32 cellular contexts compared by ENCODE assay signal in genomic region chr6:34534146-34534545, GRCh38. TPM values are rescaled to one million over a fixed set of nuclear protein-coding genes. Genes with fewer than 3 reads are reported as not detected.
"Had no signal": no experiment of that assay in that cellular context is flagged by ENCODE, and none has a peak within 500 bp of the region (broad histone marks: within the 10 kb centered on the region; RNA-seq: fewer than 3 reads in every experiment).

No MANE protein-coding gene starts in this region.

- H3K27me3 Mint-ChIP-seq: activated B cell treated with CpG ODN at 0.5 μM for 24 hours; activated CD8-positive, alpha-beta T cell treated with anti-CD3 and anti-CD28 coated beads for 36 hours; activated naive CD8-positive, alpha-beta T cell; activated T-helper 17 cell treated with anti-CD3 and anti-CD28 coated beads, Interleukin-2, amount 50 U/mL, for 72 hours; central memory CD8-positive, alpha-beta T cell had no signal

- H3K27ac Mint-ChIP-seq: activated B cell treated with CpG ODN at 0.5 μM for 24 hours; activated CD8-positive, alpha-beta T cell treated with anti-CD3 and anti-CD28 coated beads for 36 hours; activated naive CD8-positive, alpha-beta T cell; activated T-helper 17 cell treated with anti-CD3 and anti-CD28 coated beads, Interleukin-2, amount 50 U/mL, for 72 hours had no signal

- H3K36me3 Mint-ChIP-seq: activated naive CD8-positive, alpha-beta T cell had no signal

- FAIRE-seq: astrocyte, bronchial epithelial cell, frontal cortex had no signal

- H3K4me3 Mint-ChIP-seq: activated B cell treated with CpG ODN at 0.5 μM for 24 hours; activated CD8-positive, alpha-beta T cell treated with anti-CD3 and anti-CD28 coated beads for 36 hours; activated naive CD8-positive, alpha-beta T cell; activated T-cell treated with anti-CD3 and anti-CD28 coated beads, Interleukin-2, amount 50 U/mL, for 4 hours; activated T-helper 17 cell treated with anti-CD3 and anti-CD28 coated beads, Interleukin-2, amount 50 U/mL, for 72 hours; central memory CD8-positive, alpha-beta T cell; dendritic cell treated with granulocyte-macrophage colony-stimulating factor and Interleukin-4, amounts not matched to agents 40 ng/mL and 50 ng/mL, for 4 days; endodermal cell had no signal

- H3K27ac ChIP-seq: brain microvascular endothelial cell, coronary artery, WERI-Rb-1 had no signal

- H3K4me3 ChIP-seq: coronary artery, dorsolateral prefrontal cortex had no signal

- H3K4me1 Mint-ChIP-seq: activated B cell treated with CpG ODN at 0.5 μM for 24 hours; activated T-helper 17 cell treated with anti-CD3 and anti-CD28 coated beads, Interleukin-2, amount 50 U/mL, for 72 hours; central memory CD8-positive, alpha-beta T cell; endodermal cell had no signal

- H3K9me3 Mint-ChIP-seq: activated B cell treated with CpG ODN at 0.5 μM for 24 hours; activated CD8-positive, alpha-beta T cell treated with anti-CD3 and anti-CD28 coated beads for 36 hours; activated T-cell treated with anti-CD3 and anti-CD28 coated beads, Interleukin-2, amount 50 U/mL, for 4 hours; activated T-helper 17 cell treated with anti-CD3 and anti-CD28 coated beads, Interleukin-2, amount 50 U/mL, for 72 hours; central memory CD8-positive, alpha-beta T cell; dendritic cell treated with granulocyte-macrophage colony-stimulating factor and Interleukin-4, amounts not matched to agents 40 ng/mL and 50 ng/mL, for 4 days; endodermal cell had no signal

- ATAC-seq: activated CD4-positive, CD25-positive, alpha-beta regulatory T cell treated with anti-CD3 and anti-CD28 coated beads, Interleukin-2, amount 50 U/mL, for 24 hours; activated CD8-positive, alpha-beta T cell treated with anti-CD3 and anti-CD28 coated beads for 36 hours; activated T-cell treated with anti-CD3 and anti-CD28 coated beads, Interleukin-2, amount 50 U/mL, for 4 hours; activated T-helper 17 cell treated with anti-CD3 and anti-CD28 coated beads, Interleukin-2, amount 50 U/mL, for 72 hours; esophagus mucosa had no signal

- DNase-seq: activated B cell treated with CpG ODN at 0.5 μM for 24 hours; activated CD4-positive, alpha-beta T cell treated with anti-CD3 and anti-CD28 coated beads for 48 hours; activated CD4-positive, alpha-beta T cell treated with anti-CD3 and anti-CD28 coated beads, Interleukin-2, amount 50 U/mL, for 1 hour; activated CD4-positive, alpha-beta T cell treated with anti-CD3 and anti-CD28 coated beads, Interleukin-2, amount 50 U/mL, for 48 hours; activated CD8-positive, alpha-beta memory T cell treated with anti-CD3 and anti-CD28 coated beads for 24 hours; activated CD8-positive, alpha-beta T cell treated with anti-CD3 and anti-CD28 coated beads for 36 hours; activated effector memory CD4-positive, alpha-beta T cell treated with Interleukin-2 at 50 U/mL for 16 hours; activated gamma-delta T cell treated with Interleukin-2 at 50 U/mL for 16 hours; activated naive CD4-positive, alpha-beta T cell treated with anti-CD3 and anti-CD28 coated beads, Interleukin-2, amount 50 U/mL, for 16 hours; activated naive CD4-positive, alpha-beta T cell treated with Interleukin-2 at 50 U/mL for 16 hours; activated T-cell treated with anti-CD3 and anti-CD28 coated beads, Interleukin-2, amount 50 U/mL, for 4 hours; amniotic stem cell; anterior cingulate cortex; brain microvascular endothelial cell; dorsolateral prefrontal cortex; effector memory CD4-positive, alpha-beta T cell; endodermal cell; foreskin fibroblast; T-helper 2 cell; WERI-Rb-1 had no signal

- H3K27me3 ChIP-seq: brain microvascular endothelial cell, dorsolateral prefrontal cortex had no signal

- H3K36me3 ChIP-seq: brain microvascular endothelial cell had no signal

RNA-seq across cellular contexts. Expression of gene SPDEF, which starts 22.0 kb away (rescaled TPM):
- total RNA-seq: activated CD8-positive, alpha-beta T cell treated with anti-CD3 and anti-CD28 coated beads for 36 hours; epithelial cell of proximal tubule; frontal cortex; T-helper 1 cell treated with Interleukin-12 subunit alpha and Interleukin-12 subunit beta and Interleukin-4 antibody, amounts not matched to agents 30 ng/mL and 1 ng/mL, for 36 hours had no signal
